28 cellular contexts compared by ENCODE assay signal in the genomic region with DNA sequence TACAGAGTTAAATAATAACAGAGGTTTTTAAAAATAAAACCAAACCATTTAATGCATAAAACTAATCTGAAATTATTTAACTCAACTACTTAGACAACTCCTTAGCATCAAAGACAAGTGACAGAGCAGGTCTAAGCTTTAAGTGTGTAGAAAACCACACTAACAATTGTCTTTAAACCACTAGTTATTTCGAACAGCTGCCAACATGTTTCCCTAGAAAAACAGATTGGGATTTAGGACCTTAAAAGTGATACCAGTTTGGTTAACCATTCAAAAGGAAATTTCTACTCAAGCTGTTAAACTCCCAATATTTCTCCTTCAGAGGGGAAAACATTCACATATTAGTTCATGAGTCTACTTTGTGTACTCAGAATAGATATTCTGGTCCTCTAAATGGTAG.
"Had no signal": no experiment of that assay in that cellular context is flagged by ENCODE, and none has a peak within 500 bp of the region (broad histone marks: within the 10 kb centered on the region; RNA-seq: fewer than 3 reads in every experiment).

No MANE protein-coding gene starts in this region.

- H3K4me3 ChIP-seq: ascending aorta, body of pancreas, esophagus squamous epithelium, gastroesophageal sphincter, heart right ventricle had no signal

- H3K27ac ChIP-seq: ascending aorta, body of pancreas, epithelial cell of prostate, esophagus squamous epithelium, gastroesophageal sphincter, heart right ventricle, VCaP had no signal

- DNase-seq: activated CD4-positive, alpha-beta memory T cell treated with anti-CD3 and anti-CD28 coated beads, Interleukin-2, amount 10 ng/mL, durations not matched to agents 7 days and 5 days; activated CD4-positive, alpha-beta T cell treated with anti-CD3 and anti-CD28 coated beads for 1 hour; activated CD4-positive, alpha-beta T cell treated with anti-CD3 and anti-CD28 coated beads for 4 hours; activated CD4-positive, alpha-beta T cell treated with anti-CD3 and anti-CD28 coated beads, Interleukin-2, amount 10 ng/mL, durations not matched to agents 7 days and 5 days; activated CD4-positive, alpha-beta T cell treated with anti-CD3 and anti-CD28 coated beads, Interleukin-2, amount 50 U/mL, for 4 hours; activated CD8-positive, alpha-beta memory T cell treated with anti-CD3 and anti-CD28 coated beads, Interleukin-2, amount 50 U/mL, for 48 hours; activated gamma-delta T cell; activated naive CD4-positive, alpha-beta T cell; activated naive CD4-positive, alpha-beta T cell treated with anti-CD3 and anti-CD28 coated beads, Interleukin-2, amount 10 ng/mL, durations not matched to agents 7 days and 5 days; activated naive CD8-positive, alpha-beta T cell treated with anti-CD3 and anti-CD28 coated beads, Interleukin-2, amount 10 ng/mL, durations not matched to agents 7 days and 5 days; activated T-cell treated with anti-CD3 and anti-CD28 coated beads for 4 hours; activated T-cell treated with anti-CD3 and anti-CD28 coated beads, Interleukin-2, amount 50 U/mL, for 24 hours; activated T-cell treated with anti-CD3 and anti-CD28 coated beads, Interleukin-2, amount 50 U/mL, for 72 hours; body of pancreas; caudate nucleus; cortex of kidney; dermis blood vessel endothelial cell; effector CD8-positive, alpha-beta T cell; esophagus squamous epithelium; foreskin melanocyte; heart right ventricle; T-helper 2 cell had no signal

- H3K27me3 ChIP-seq: ascending aorta, body of pancreas, esophagus squamous epithelium, gastroesophageal sphincter, heart right ventricle had no signal

- ATAC-seq: activated naive CD4-positive, alpha-beta T cell treated with anti-CD3 and anti-CD28 coated beads, Interleukin-2, amount 50 U/mL, for 72 hours; activated T-cell treated with anti-CD3 and anti-CD28 coated beads, Interleukin-2, amount 50 U/mL, for 72 hours; body of pancreas; gastroesophageal sphincter; heart right ventricle; WTC11 had no signal
